In the genomic region with DNA sequence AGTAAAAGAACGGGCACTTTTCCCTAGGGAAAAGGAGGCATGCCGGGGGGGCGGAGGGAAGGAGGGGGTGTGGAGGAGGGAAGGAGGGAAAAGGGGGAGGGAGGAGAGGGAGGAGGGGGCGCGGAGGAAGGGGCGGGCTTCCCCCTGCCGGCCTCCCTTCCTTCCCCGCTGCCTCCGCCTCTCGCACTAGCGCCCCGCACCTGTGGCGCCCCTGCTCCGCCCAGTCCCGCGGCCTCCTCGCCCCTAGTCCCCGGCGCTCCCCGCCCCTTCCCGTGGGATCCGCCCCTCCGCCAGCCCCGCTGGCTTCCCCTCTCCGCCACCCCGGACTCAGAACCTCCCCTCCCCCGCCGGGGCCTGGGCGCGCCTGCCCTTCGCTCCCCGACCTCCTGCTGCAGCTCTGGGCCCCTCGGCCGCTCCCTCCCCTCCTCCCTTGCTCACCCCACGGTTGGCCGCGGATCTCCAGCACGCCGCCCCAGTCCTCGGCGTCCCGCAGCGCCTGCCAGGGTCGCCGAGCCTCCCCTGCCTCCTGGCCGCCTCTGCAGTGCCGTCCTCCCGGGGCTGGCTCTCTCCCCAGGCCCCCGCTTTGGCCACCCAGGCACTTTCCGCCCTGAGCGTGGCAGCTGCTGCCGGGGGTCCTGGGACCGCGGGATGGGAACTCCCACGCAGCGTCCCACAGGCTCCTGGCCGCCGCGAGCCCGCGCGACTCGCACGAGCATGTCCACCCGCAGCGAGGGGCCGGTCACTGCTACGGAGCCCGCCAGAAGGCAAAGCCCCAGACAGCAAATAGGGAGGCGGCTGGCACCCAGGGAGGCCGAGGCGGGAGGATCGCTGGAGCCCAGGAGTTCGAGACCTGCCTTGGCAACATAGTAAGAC, we compare ENCODE assay signal across 8 cellular contexts.
A peak's percentile ranks its signal among the peaks of the same experiment; 100 is the strongest.
DNase-seq lines count a peak whose midpoint lies in the region; ATAC-seq and TF ChIP-seq lines count a peak whose summit lies in the region.

No MANE protein-coding gene starts in this region.

- CTCF ChIA-PET in Calu3 (lab: Charles Lee), result interaction anchor here (0.7 kb wide), 1 partner anchor 8 kb away, joined by 5 read pairs; no protein-coding TSS in a partner anchor
- CTCF ChIA-PET in PC-9 (lab: Charles Lee), result no interaction called here

- TF ChIP-seq EP300 in gastroesophageal sphincter (IDR thresholded peaks at IDR 0.05), result no peak

- no peaks in the 10 kb centered on the region for H3K27me3 Mint-ChIP-seq in Calu3 (ENCODE audit: unreplicated experiment)

- no peaks in the 10 kb centered on the region for H3K9me3 ChIP-seq in PC-9 (ENCODE audit: insufficient read depth, low read depth)
- H3K9me3 ChIP-seq in gastroesophageal sphincter, result no peaks in the 10 kb centered on the region

- H3K4me2 ChIP-seq in PC-9, result peak overlapping the region; percentile 50

- ATAC-seq in gastroesophageal sphincter (peak; percentile 42), omental fat pad (ENCODE audit: low FRiP score) (peak; percentile 60), GM21528 (IDR thresholded peaks at IDR 0.05; ENCODE audit: low FRiP score, unreplicated experiment) (no peak)

- peak overlapping the region; percentile 66 for H3K4me3 Mint-ChIP-seq in Calu3 (ENCODE audit: low read depth, unreplicated experiment)

- WGBS in gastroesophageal sphincter (ENCODE audit: low coverage in 1 of 2), 2 donors, result 0 to 13% methylated on average over 8 of the region's 74 CpGs

- H2AFZ ChIP-seq in PC-9, result no peak overlapping the region

- intact Hi-C loops in Calu3 (cut with micrococcal nuclease; ENCODE audit: unreplicated experiment), result loop anchor here (10.0 kb wide), 2 partner anchors 140 to 250 kb away; no protein-coding TSS in a partner anchor
- intact Hi-C loops in PC-9 (cut with micrococcal nuclease; ENCODE audit: unreplicated experiment), result loop anchor here (1.0 kb wide), 1 partner anchor 61 kb away; no protein-coding TSS in a partner anchor

- H3K27ac ChIP-seq in PC-9 (no peak overlapping the region), gastroesophageal sphincter (no peak overlapping the region)

- H3K27me3 ChIP-seq in PC-9 (ENCODE audit: insufficient read depth, low read depth), result no peaks in the 10 kb centered on the region
- peaks cover 33% of the 10 kb centered on the region for H3K27me3 ChIP-seq in gastroesophageal sphincter

- peaks cover 9% of the 10 kb centered on the region for H3K4me1 Mint-ChIP-seq in Calu3 (ENCODE audit: low read depth, unreplicated experiment)

- H3K36me3 ChIP-seq in PC-9 (ENCODE audit: low read depth) (no peaks in the 10 kb centered on the region), gastroesophageal sphincter (no peaks in the 10 kb centered on the region)

- H3K79me2 ChIP-seq in PC-9 (ENCODE audit: low read depth), result no peaks in the 10 kb centered on the region

- POLR2A ChIA-PET in PC-9 (lab: Charles Lee; ENCODE audit: unreplicated experiment), result no interaction called here

- 0 out of 2 replicates have a peak, but pooled peaks cover 5% of the 10 kb centered on the region for H3K4me1 ChIP-seq in PC-9 (replicated peaks; ENCODE audit: insufficient read depth)
- H3K4me1 ChIP-seq in gastroesophageal sphincter, result peaks cover 0 to 12% (median 4%) of the 10 kb centered on the region in 3 donors

- H3F3A ChIP-seq in PC-9 (ENCODE audit: insufficient read depth, low read depth), result no peaks in the 10 kb centered on the region

- H3K36me3 Mint-ChIP-seq in Calu3 (ENCODE audit: insufficient read depth, unreplicated experiment), result peaks cover 4% of the 10 kb centered on the region

- H3K4me3 ChIP-seq in PC-9 (no peak overlapping the region; the same call in 1 of the 2 replicates), gastroesophageal sphincter (peak overlapping the region; percentile 35 to 64)

- DNase-seq in Calu3, result peak; percentile 76
- DNase-seq in PC-9, result peak in 1 of 2 experiments; percentile 82
- DNase-seq in omental fat pad (ENCODE audit: low spot score), result no peak
- no peak for DNase-seq in hippocampal formation (lab: John Stamatoyannopoulos, UW)
- no peak for DNase-seq in COR-L47 (lab: John Stamatoyannopoulos, UW)
- DNase-seq in RPMI8226, result no peak

- BruUV-seq in Calu3 (replicated peaks; lab: Mats Ljungman, UMichigan) (no TSS peak), PC-9 (replicated peaks; lab: Mats Ljungman, UMichigan) (TSS peak; percentile 52)

- no peaks in the 10 kb centered on the region for H3K9me3 Mint-ChIP-seq in Calu3 (ENCODE audit: low read depth, unreplicated experiment)

- H3K27ac Mint-ChIP-seq in Calu3 (ENCODE audit: unreplicated experiment), result no peak overlapping the region

- TF ChIP-seq POLR2A in gastroesophageal sphincter (IDR thresholded peaks at IDR 0.05), result no peak

- H3K9me2 ChIP-seq in PC-9 (ENCODE audit: insufficient read depth), result no peaks in the 10 kb centered on the region

- TF ChIP-seq CTCF in Calu3 (IDR thresholded peaks at IDR 0.05; ENCODE audit: unreplicated experiment) (no peak), PC-9 (conservative IDR thresholded peaks at IDR 0.05) (no peak), gastroesophageal sphincter (IDR thresholded peaks at IDR 0.05) (no peak), omental fat pad (IDR thresholded peaks at IDR 0.05) (no peak)

- no peaks in the 10 kb centered on the region for H4K20me1 ChIP-seq in PC-9 (ENCODE audit: insufficient read depth)
